In the genomic region with DNA sequence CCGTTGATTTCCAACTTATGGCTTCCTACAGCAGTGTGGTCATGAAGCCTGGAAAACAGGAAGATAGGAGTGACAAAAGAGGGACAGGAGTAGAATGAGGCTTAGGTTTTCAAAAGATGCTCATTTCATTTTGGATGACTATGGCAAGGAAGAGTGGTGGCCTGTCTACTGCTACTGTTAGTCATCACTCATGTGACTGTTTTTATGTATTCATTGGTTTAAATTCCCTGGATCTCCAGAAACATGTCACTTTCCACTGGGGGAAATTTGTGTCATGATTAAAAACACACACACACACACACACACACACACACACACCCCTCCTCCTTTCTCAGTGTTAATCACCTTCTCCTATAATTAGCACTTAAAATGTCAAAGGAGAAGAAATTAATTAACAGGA, we compare ENCODE assay signal across 11 cellular contexts. TPM values are rescaled to one million over a fixed set of nuclear protein-coding genes. Genes with fewer than 3 reads are reported as not detected.
A peak's percentile ranks its signal among the peaks of the same experiment; 100 is the strongest.
DNase-seq lines count a peak whose midpoint lies in the region; TF ChIP-seq lines count a peak whose summit lies in the region.
"Had no signal": no experiment of that assay in that cellular context is flagged by ENCODE, and none has a peak within 500 bp of the region (broad histone marks: within the 10 kb centered on the region; RNA-seq: fewer than 3 reads in every experiment).

No MANE protein-coding gene starts in this region.

- H3K36me3 ChIP-seq in esophagus muscularis mucosa, result peaks cover 0 to under 1% (median 0%) of the 10 kb centered on the region in 4 donors
- H3K36me3 ChIP-seq in smooth muscle cell (ENCODE audit: low read depth), result no peaks in the 10 kb centered on the region

- no peaks in the 10 kb centered on the region for H4K20me1 ChIP-seq in smooth muscle cell (ENCODE audit: low read depth)

- no peaks in the 10 kb centered on the region for H3K79me2 ChIP-seq in smooth muscle cell (ENCODE audit: low read depth)

- POLR2A ChIA-PET in activated CD4-positive, alpha-beta T cell treated with anti-CD3 and anti-CD28 coated beads, Interleukin-2, amount 10 ng/mL, durations not matched to agents 7 days and 5 days (lab: Charles Lee), result interaction anchor here (0.8 to 4.0 kb wide), 2 partner anchors 74 to 75 kb away, joined by 3 to 13 read pairs; no protein-coding TSS in a partner anchor

- no peaks in the 10 kb centered on the region for H3K27me3 ChIP-seq in esophagus muscularis mucosa
- H3K27me3 ChIP-seq in smooth muscle cell (ENCODE audit: low read depth), result no peaks in the 10 kb centered on the region

- H3K4me1 Mint-ChIP-seq in activated CD4-positive, alpha-beta T cell treated with anti-CD3 and anti-CD28 coated beads, Interleukin-2, amount 10 ng/mL, durations not matched to agents 7 days and 5 days, result peaks cover 35% of the 10 kb centered on the region

- no peaks in the 10 kb centered on the region for H3K27me3 Mint-ChIP-seq in activated CD4-positive, alpha-beta T cell treated with anti-CD3 and anti-CD28 coated beads, Interleukin-2, amount 10 ng/mL, durations not matched to agents 7 days and 5 days

- DNase-seq in activated CD4-positive, alpha-beta T cell treated with anti-CD3 and anti-CD28 coated beads, Interleukin-2, amount 10 ng/mL, durations not matched to agents 7 days and 5 days, result no peak
- DNase-seq in activated CD4-positive, alpha-beta T cell treated with anti-CD3 and anti-CD28 coated beads, Interleukin-2, amount 50 U/mL, for 4 hours, result no peak
- peak; percentile 47 for DNase-seq in RKO (ENCODE audit: low spot score)
- DNase-seq in esophagus muscularis mucosa (ENCODE audit: extremely low spot score), result no peak
- DNase-seq in smooth muscle cell (lab: John Stamatoyannopoulos, UW; ENCODE audit: unreplicated experiment), result no peak
- DNase-seq in DMS153 treated with DMSO at 0.1 percent for 48 hours (lab: John Stamatoyannopoulos, UW; ENCODE audit: unreplicated experiment), result no peak
- no peak for DNase-seq in DMS153 (lab: John Stamatoyannopoulos, UW)
- DNase-seq in hippocampal formation (lab: John Stamatoyannopoulos, UW), result no peak
- DNase-seq: activated gamma-delta T cell treated with Interleukin-2 at 50 U/mL for 16 hours, GOT3 had no signal

- peak overlapping the region; percentile 74 for H3K4me2 ChIP-seq in smooth muscle cell

- H3K9me3 Mint-ChIP-seq in activated CD4-positive, alpha-beta T cell treated with anti-CD3 and anti-CD28 coated beads, Interleukin-2, amount 10 ng/mL, durations not matched to agents 7 days and 5 days, result no peaks in the 10 kb centered on the region

- H3K27ac ChIP-seq in esophagus muscularis mucosa (replicated peaks in 1 of 4), result peak overlapping the region; percentile 84 to 96 (median 94)
- peak overlapping the region; percentile 62 for H3K27ac ChIP-seq in smooth muscle cell (ENCODE audit: low read depth)

- CTCF ChIA-PET in activated CD4-positive, alpha-beta T cell treated with anti-CD3 and anti-CD28 coated beads, Interleukin-2, amount 10 ng/mL, durations not matched to agents 7 days and 5 days (lab: Charles Lee), result interaction anchor here (1.0 to 1.4 kb wide), 3 partner anchors 11 to 474 kb away, joined by 3 to 8 read pairs (median 6); no protein-coding TSS in a partner anchor

- H3F3A ChIP-seq in smooth muscle cell (ENCODE audit: low read depth), result no peaks in the 10 kb centered on the region

- intact Hi-C loops in esophagus muscularis mucosa (cut with DNase I), result loop anchor here (5.0 to 10.0 kb wide), 2 partner anchors 46 to 373 kb away; partner anchors contain the start of genes BRD7 and NOD2

- H3K36me3 Mint-ChIP-seq in activated CD4-positive, alpha-beta T cell treated with anti-CD3 and anti-CD28 coated beads, Interleukin-2, amount 10 ng/mL, durations not matched to agents 7 days and 5 days (ENCODE audit: low read depth), result peaks cover 51% of the 10 kb centered on the region

- peak overlapping the region; percentile 80 for H3K4me3 Mint-ChIP-seq in activated CD4-positive, alpha-beta T cell treated with anti-CD3 and anti-CD28 coated beads, Interleukin-2, amount 10 ng/mL, durations not matched to agents 7 days and 5 days

- 73% methylated on average over 1 of the region's 1 CpG for WGBS in esophagus muscularis mucosa
- WGBS in smooth muscle cell (ENCODE audit: low lambda C conversion rate), result 88% methylated on average over 1 of the region's 1 CpG

- TF ChIP-seq EP300 in esophagus muscularis mucosa (IDR thresholded peaks at IDR 0.05), result no peak

- H3K4me3 ChIP-seq in esophagus muscularis mucosa (peak overlapping the region; percentile 90 to 99 (median 99)), smooth muscle cell (no peak overlapping the region)

- H3K9me3 ChIP-seq in esophagus muscularis mucosa (no peaks in the 10 kb centered on the region), smooth muscle cell (replicated peaks; ENCODE audit: low read depth) (no peaks in the 10 kb centered on the region)

- no peak for TF ChIP-seq CTCF in esophagus muscularis mucosa (IDR thresholded peaks at IDR 0.05)
- no peak for TF ChIP-seq CTCF in smooth muscle cell (IDR thresholded peaks at IDR 0.05; ENCODE audit: borderline replicate concordance, insufficient read depth, poor library complexity, severe bottlenecking)

- no peak for TF ChIP-seq POLR2A in esophagus muscularis mucosa (IDR thresholded peaks at IDR 0.05; ENCODE audit: low read depth)

- H3K27ac Mint-ChIP-seq in activated CD4-positive, alpha-beta T cell treated with anti-CD3 and anti-CD28 coated beads, Interleukin-2, amount 10 ng/mL, durations not matched to agents 7 days and 5 days, result peak overlapping the region; percentile 98

- no peak overlapping the region for H2AFZ ChIP-seq in smooth muscle cell (ENCODE audit: low read depth)

- H3K4me1 ChIP-seq in esophagus muscularis mucosa (peaks cover 12 to 41% (median 37%) of the 10 kb centered on the region in 4 donors), smooth muscle cell (ENCODE audit: low read depth) (peaks cover 3% of the 10 kb centered on the region)

- no peak overlapping the region for H3K9ac ChIP-seq in smooth muscle cell (ENCODE audit: low read depth)

RNA-seq across cellular contexts. Expression of gene CYLD, which starts 1.1 kb away (rescaled TPM):
- total RNA-seq in activated CD4-positive, alpha-beta T cell treated with anti-CD3 and anti-CD28 coated beads, Interleukin-2, amount 10 ng/mL, durations not matched to agents 7 days and 5 days, result 100 to 1,000 TPM; 200 to 222 TPM
- 10 to 100 TPM; 40.1 to 46.4 (median 40.8) TPM for total RNA-seq in esophagus muscularis mucosa
- total RNA-seq in smooth muscle cell, result 13.8 and 33.3 TPM in 2 replicates
- 10.2 and 11.3 TPM in 2 replicates for polyA plus RNA-seq in smooth muscle cell

RNA-seq across cellular contexts. Expression of gene NOD2, which starts 47.3 kb away (rescaled TPM):
- total RNA-seq in activated CD4-positive, alpha-beta T cell treated with anti-CD3 and anti-CD28 coated beads, Interleukin-2, amount 10 ng/mL, durations not matched to agents 7 days and 5 days, result 1 to 10 TPM; 3.3 to 3.8 TPM
- total RNA-seq in esophagus muscularis mucosa, result 1 to 10 TPM; 1.2 to 6.0 (median 2.5) TPM
- total RNA-seq in smooth muscle cell, result 0.63 and 0.90 TPM in 2 replicates
- 0.56 TPM in 1 of 2 replicates, not detected in the other for polyA plus RNA-seq in smooth muscle cell
- total RNA-seq: SK-MEL-5 had no signal

RNA-seq across cellular contexts. Expression of gene SNX20, which starts 59.6 kb away (rescaled TPM):
- 10 to 100 TPM; 83.9 to 98.5 TPM for total RNA-seq in activated CD4-positive, alpha-beta T cell treated with anti-CD3 and anti-CD28 coated beads, Interleukin-2, amount 10 ng/mL, durations not matched to agents 7 days and 5 days
- total RNA-seq in esophagus muscularis mucosa (1 to 10 TPM in 3 of 4 donors, under 1 TPM in 1; 0.39 to 5.0 (median 1.8) TPM), smooth muscle cell (not detected in 2 replicates)
- not detected in 2 replicates for polyA plus RNA-seq in smooth muscle cell
- total RNA-seq: SK-MEL-5 had no signal

Comparison
In these comparisons a context has a peak if more than half of its experiments do, and no peak if none do; other contexts are left out.
1. RNA of gene SNX20, which starts 59.6 kb away (total RNA-seq): 83.9 to 98.5 TPM in activated CD4-positive, alpha-beta T cell treated with anti-CD3 and anti-CD28 coated beads, Interleukin-2, amount 10 ng/mL, durations not matched to agents 7 days and 5 days; 0.39 to 5.0 TPM in esophagus muscularis mucosa and not detected in smooth muscle cell; every median in the first group is over 10 times any median in the second.